Comparison of ENCODE assay signal across 38 cellular contexts in the genomic region with DNA sequence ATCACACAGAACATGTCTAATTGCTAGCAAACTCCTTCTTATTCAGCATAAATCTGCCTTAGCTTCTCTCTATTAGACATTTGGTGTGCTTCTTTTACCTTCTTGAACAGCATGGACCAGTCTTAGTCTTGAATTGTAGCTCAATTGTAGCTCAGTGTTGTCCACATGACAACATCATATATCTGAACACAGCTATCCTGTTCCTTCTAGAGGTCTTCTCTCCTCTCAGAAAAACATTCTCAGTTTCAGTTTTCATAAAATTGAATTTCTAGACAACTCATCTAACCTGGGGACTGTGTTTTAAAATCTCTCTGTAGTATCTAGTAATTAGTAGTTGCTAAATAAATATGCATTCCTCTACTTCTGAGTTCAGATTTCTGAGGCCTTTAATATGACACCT. TPM values are rescaled to one million over a fixed set of nuclear protein-coding genes. Genes with fewer than 3 reads are reported as not detected.
"Had no signal": no experiment of that assay in that cellular context is flagged by ENCODE, and none has a peak within 500 bp of the region (broad histone marks: within the 10 kb centered on the region; RNA-seq: fewer than 3 reads in every experiment).

No MANE protein-coding gene starts in this region.

- H3K4me3 Mint-ChIP-seq: activated CD4-positive, alpha-beta T cell treated with anti-CD3 and anti-CD28 coated beads, Interleukin-2, amount 10 ng/mL, durations not matched to agents 24 days and 14 days; activated CD8-positive, alpha-beta T cell treated with anti-CD3 and anti-CD28 coated beads for 36 hours; activated naive CD4-positive, alpha-beta T cell treated with anti-CD3 and anti-CD28 coated beads, Interleukin-2, amount 10 ng/mL, durations not matched to agents 7 days and 5 days; activated naive CD8-positive, alpha-beta T cell; activated naive CD8-positive, alpha-beta T cell treated with anti-CD3 and anti-CD28 coated beads, Interleukin-2, amount 50 U/mL, for 24 hours; activated T-helper 1 cell treated with anti-CD3 and anti-CD28 coated beads, Interleukin-12 subunit alpha, Interleukin-12 subunit beta, Interleukin-2, Interleukin-4 antibody, amounts not matched to agents 30 ng/mL and 10 ng/mL and 1 ng/mL, durations not matched to agents 14 hours and 24 hours and 36 hours; brain; T-helper 1 cell treated with Interleukin-12 subunit alpha and Interleukin-12 subunit beta and Interleukin-4 antibody, amounts not matched to agents 30 μg/mL and 1 μg/mL, for 36 hours; T-helper 2 cell treated with Interferon-gamma antibody and Interleukin-4, amounts not matched to agents 5 μg/mL and 100 μg/mL, for 36 hours had no signal

- H3K36me3 ChIP-seq: Peyer's patch, SJSA1 had no signal

- H3K9me3 ChIP-seq: Peyer's patch, SJSA1, SK-N-SH had no signal

- H3K27me3 ChIP-seq: Peyer's patch, SJSA1 had no signal

- FAIRE-seq: bronchial epithelial cell, K562, TTC549 had no signal

- DNase-seq: activated CD4-positive, alpha-beta T cell treated with anti-CD3 and anti-CD28 coated beads, Interleukin-2, amount 50 U/mL, for 4 hours; activated CD4-positive, CD25-positive, alpha-beta regulatory T cell treated with anti-CD3 and anti-CD28 coated beads, Interleukin-2, amount 50 U/mL, for 72 hours; activated CD8-positive, alpha-beta T cell treated with anti-CD3 and anti-CD28 coated beads for 36 hours; activated effector memory CD4-positive, alpha-beta T cell treated with Interleukin-2 at 50 U/mL for 16 hours; activated naive CD4-positive, alpha-beta T cell treated with anti-CD3 and anti-CD28 coated beads, Interleukin-2, amount 10 ng/mL, durations not matched to agents 7 days and 5 days; activated naive CD8-positive, alpha-beta T cell treated with anti-CD3 and anti-CD28 coated beads, Interleukin-2, amount 50 U/mL, for 24 hours; activated T-cell treated with anti-CD3 and anti-CD28 coated beads, Interleukin-2, amount 50 U/mL, for 1 hour; anterior cingulate cortex; caudate nucleus; cerebellar nuclear complex; NCI-H1048; NCI-H1105 treated with DMSO at 0.1 percent for 48 hours; NCI-H1436; NCI-H1694; NCI-H1930; NCI-H2081 treated with DMSO at 0.1 percent for 48 hours; NCI-H226; NCI-H446 treated with DMSO at 0.1 percent for 48 hours; NCI-H524; NCI-H69; NCI-H82; PC-3; Peyer's patch; RPMI8226; SHP77 treated with DMSO at 0.1 percent for 48 hours; SK-N-SH had no signal

- H3K36me3 Mint-ChIP-seq: activated naive CD4-positive, alpha-beta T cell treated with anti-CD3 and anti-CD28 coated beads, Interleukin-2, amount 10 ng/mL, durations not matched to agents 7 days and 5 days; activated naive CD8-positive, alpha-beta T cell; brain had no signal

- H3K4me1 ChIP-seq: Peyer's patch had no signal

- H3K9me3 Mint-ChIP-seq: activated CD4-positive, alpha-beta T cell treated with anti-CD3 and anti-CD28 coated beads, Interleukin-2, amount 10 ng/mL, durations not matched to agents 24 days and 14 days; activated naive CD4-positive, alpha-beta T cell treated with anti-CD3 and anti-CD28 coated beads, Interleukin-2, amount 10 ng/mL, durations not matched to agents 7 days and 5 days; activated naive CD8-positive, alpha-beta T cell treated with anti-CD3 and anti-CD28 coated beads, Interleukin-2, amount 50 U/mL, for 24 hours; activated T-helper 1 cell treated with anti-CD3 and anti-CD28 coated beads, Interleukin-12 subunit alpha, Interleukin-12 subunit beta, Interleukin-2, Interleukin-4 antibody, amounts not matched to agents 30 ng/mL and 10 ng/mL and 1 ng/mL, durations not matched to agents 14 hours and 24 hours and 36 hours; T-helper 1 cell treated with Interleukin-12 subunit alpha and Interleukin-12 subunit beta and Interleukin-4 antibody, amounts not matched to agents 30 μg/mL and 1 μg/mL, for 36 hours; T-helper 2 cell treated with Interferon-gamma antibody and Interleukin-4, amounts not matched to agents 5 μg/mL and 100 μg/mL, for 36 hours had no signal

- H3K27ac Mint-ChIP-seq: activated CD4-positive, alpha-beta T cell treated with anti-CD3 and anti-CD28 coated beads, Interleukin-2, amount 10 ng/mL, durations not matched to agents 24 days and 14 days; activated CD8-positive, alpha-beta T cell treated with anti-CD3 and anti-CD28 coated beads for 36 hours; activated naive CD4-positive, alpha-beta T cell treated with anti-CD3 and anti-CD28 coated beads, Interleukin-2, amount 10 ng/mL, durations not matched to agents 7 days and 5 days; activated naive CD8-positive, alpha-beta T cell; activated naive CD8-positive, alpha-beta T cell treated with anti-CD3 and anti-CD28 coated beads, Interleukin-2, amount 50 U/mL, for 24 hours; activated T-helper 1 cell treated with anti-CD3 and anti-CD28 coated beads, Interleukin-12 subunit alpha, Interleukin-12 subunit beta, Interleukin-2, Interleukin-4 antibody, amounts not matched to agents 30 ng/mL and 10 ng/mL and 1 ng/mL, durations not matched to agents 14 hours and 24 hours and 36 hours; brain; T-helper 1 cell treated with Interleukin-12 subunit alpha and Interleukin-12 subunit beta and Interleukin-4 antibody, amounts not matched to agents 30 μg/mL and 1 μg/mL, for 36 hours; T-helper 2 cell treated with Interferon-gamma antibody and Interleukin-4, amounts not matched to agents 5 μg/mL and 100 μg/mL, for 36 hours had no signal

- H3K9me2 ChIP-seq: SK-N-SH had no signal

- H3K4me2 ChIP-seq: SK-N-SH had no signal

- H3K27me3 Mint-ChIP-seq: activated CD8-positive, alpha-beta T cell treated with anti-CD3 and anti-CD28 coated beads for 36 hours; activated naive CD4-positive, alpha-beta T cell treated with anti-CD3 and anti-CD28 coated beads, Interleukin-2, amount 10 ng/mL, durations not matched to agents 7 days and 5 days; activated naive CD8-positive, alpha-beta T cell; activated naive CD8-positive, alpha-beta T cell treated with anti-CD3 and anti-CD28 coated beads, Interleukin-2, amount 50 U/mL, for 24 hours; brain had no signal

- H3K27ac ChIP-seq: Peyer's patch, SJSA1 had no signal

- H3K9ac ChIP-seq: SK-N-SH had no signal

- H3K4me3 ChIP-seq: K562, Peyer's patch, SJSA1 had no signal

- ATAC-seq: activated CD8-positive, alpha-beta T cell treated with anti-CD3 and anti-CD28 coated beads for 36 hours; activated naive CD8-positive, alpha-beta T cell treated with anti-CD3 and anti-CD28 coated beads, Interleukin-2, amount 50 U/mL, for 24 hours; K562; PC-3 had no signal

RNA-seq across cellular contexts. Expression of a gene that starts 47.6 kb away (rescaled TPM):
- total RNA-seq: activated CD4-positive, alpha-beta T cell treated with anti-CD3 and anti-CD28 coated beads, Interleukin-2, amount 10 ng/mL, durations not matched to agents 24 days and 14 days; activated CD8-positive, alpha-beta memory T cell treated with anti-CD3 and anti-CD28 coated beads for 36 hours; activated CD8-positive, alpha-beta T cell treated with anti-CD3 and anti-CD28 coated beads for 36 hours; activated T-helper 1 cell treated with anti-CD3 and anti-CD28 coated beads, Interleukin-12 subunit alpha, Interleukin-12 subunit beta, Interleukin-2, Interleukin-4 antibody, amounts not matched to agents 30 ng/mL and 10 ng/mL and 1 ng/mL, durations not matched to agents 14 hours and 24 hours and 36 hours; bronchial epithelial cell; K562; M059J; PC-3; SJSA1 had no signal
- polyA plus RNA-seq: K562, SK-N-SH had no signal
